ENCODE assay signal across 22 cellular contexts in genomic region chr9:17928228-17928627, GRCh38.
"Had no signal": no experiment of that assay in that cellular context is flagged by ENCODE, and none has a peak within 500 bp of the region (broad histone marks: within the 10 kb centered on the region; RNA-seq: fewer than 3 reads in every experiment).

No MANE protein-coding gene starts in this region.

- DNase-seq: activated CD4-positive, alpha-beta T cell treated with anti-CD3 and anti-CD28 coated beads for 4 hours; activated CD4-positive, alpha-beta T cell treated with anti-CD3 and anti-CD28 coated beads, Interleukin-2, amount 50 U/mL, for 4 hours; activated CD4-positive, CD25-positive, alpha-beta regulatory T cell; activated CD8-positive, alpha-beta memory T cell treated with anti-CD3 and anti-CD28 coated beads for 24 hours; activated effector memory CD4-positive, alpha-beta T cell treated with Interleukin-2 at 50 U/mL for 16 hours; activated naive CD4-positive, alpha-beta T cell treated with Interleukin-2 at 50 U/mL for 16 hours; anterior cingulate cortex; endodermal cell; foreskin melanocyte; heart right ventricle; lower lobe of right lung; mesenchymal stem cell; naive thymus-derived CD8-positive, alpha-beta T cell; nucleus accumbens; pancreas; retina; stimulated activated CD4-positive, alpha-beta T cell treated with anti-CD3 and anti-CD28 coated beads, Interleukin-1b, Interleukin-23, amount 100 ng/mL, for 48 hours; stimulated activated CD4-positive, alpha-beta T cell treated with anti-CD3 and anti-CD28 coated beads, Interleukin-4, amount 100 ng/mL, for 4 hours; stimulated activated naive B cell treated with anti-CD40 and anti-IgM and Interleukin-4, amounts not matched to agents 10 μg/mL and 1 μg/mL and 100 μg/mL, for 72 hours; stomach; tibial artery had no signal

- ATAC-seq: heart right ventricle; left lobe of liver; lower lobe of right lung; naive thymus-derived CD8-positive, alpha-beta T cell; pancreas; stimulated activated naive B cell treated with anti-CD40 and anti-IgM and Interleukin-4, amounts not matched to agents 10 μg/mL and 1 μg/mL and 100 μg/mL, for 72 hours had no signal
